In the genomic region with DNA sequence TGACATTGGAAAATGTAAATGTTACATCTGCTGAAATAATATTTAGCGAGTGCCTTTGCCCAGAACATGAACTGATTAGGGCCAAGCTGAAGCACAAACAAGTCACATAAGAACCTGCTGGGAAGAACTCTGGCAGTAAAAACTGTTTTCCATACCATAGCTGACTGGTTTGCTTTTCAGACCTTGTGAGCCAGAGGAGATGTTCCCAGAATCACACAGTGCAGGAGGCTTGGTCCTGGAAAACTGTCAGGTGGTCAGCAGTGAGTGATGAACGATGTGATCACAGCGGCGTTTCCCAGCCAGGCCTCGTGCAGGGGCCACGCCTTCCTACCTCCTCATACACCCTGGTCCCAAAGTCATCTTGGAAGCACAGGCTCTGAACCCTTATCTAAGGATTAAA, we compare ENCODE assay signal across 28 cellular contexts.
DNase-seq lines count a peak whose midpoint lies in the region; ATAC-seq, FAIRE-seq and TF ChIP-seq lines count a peak whose summit lies in the region.
"Had no signal": no experiment of that assay in that cellular context is flagged by ENCODE, and none has a peak within 500 bp of the region (broad histone marks: within the 10 kb centered on the region; RNA-seq: fewer than 3 reads in every experiment).

No MANE protein-coding gene starts in this region.

- no peaks in the 10 kb centered on the region for H3K36me3 ChIP-seq in H1 (ENCODE audit: control insufficient read depth in 2 of 4, insufficient read depth in 4 of 4, low read length in 3 of 4)

- H3K27ac ChIP-seq in H1 (ENCODE audit: low read depth, low read length): no peak overlapping the region
- H3K27ac ChIP-seq: SK-N-MC had no signal

- peaks cover 38% of the 10 kb centered on the region for H3K4me1 Mint-ChIP-seq in nephron progenitor cell
- peaks cover 0 to 5% of the 10 kb centered on the region in 2 donors for H3K4me1 Mint-ChIP-seq in stimulated activated naive B cell treated with anti-CD40 and anti-IgM and Interleukin-4, amounts not matched to agents 10 μg/mL and 1 μg/mL and 100 μg/mL, for 72 hours
- H3K4me1 Mint-ChIP-seq: memory B cell had no signal

- H3K4me2 ChIP-seq in H1 (ENCODE audit: insufficient read depth in 1 of 2, low read depth in 2 of 2, low read length in 2 of 2): no peak overlapping the region
- H3K4me2 ChIP-seq: smooth muscle cell had no signal

- no peak overlapping the region for H4K5ac ChIP-seq in H1 (ENCODE audit: insufficient read length, low read depth, low read length)

- H4K91ac ChIP-seq in H1 (replicated peaks; ENCODE audit: insufficient read length, low read length): no peak overlapping the region

- no peak for TF ChIP-seq EP300 in H1 (IDR thresholded peaks at IDR 0.05; ENCODE audit: borderline replicate concordance in 1 of 2, low read depth in 2 of 2, low read length in 2 of 2)

- no peak overlapping the region for H3K14ac ChIP-seq in H1 (ENCODE audit: insufficient read length)

- no peak overlapping the region for H3K56ac ChIP-seq in H1 (replicated peaks; ENCODE audit: insufficient read length, low read depth, low read length)

- H2AK5ac ChIP-seq in H1 (ENCODE audit: low read depth, low read length): no peak overlapping the region

- no peaks in the 10 kb centered on the region for H3K4me1 ChIP-seq in H1 (replicated peaks in 1 of 4; ENCODE audit: control insufficient read depth in 3 of 4, insufficient read depth in 4 of 4, low read length in 3 of 4)

- no peak overlapping the region for H2AFZ ChIP-seq in H1 (ENCODE audit: low read length)

- H3K79me1 ChIP-seq in H1 (ENCODE audit: low read depth, low read length): no peaks in the 10 kb centered on the region

- no peak for ATAC-seq in stimulated activated naive B cell treated with anti-CD40 and anti-IgM and Interleukin-4, amounts not matched to agents 10 μg/mL and 1 μg/mL and 100 μg/mL, for 72 hours (replicated peaks)
- no peak for ATAC-seq in HG03571 (IDR thresholded peaks at IDR 0.05; ENCODE audit: unreplicated experiment)
- ATAC-seq: activated CD8-positive, alpha-beta T cell treated with anti-CD3 and anti-CD28 coated beads, Interleukin-2, amount 10 ng/mL, durations not matched to agents 7 days and 5 days; T-helper 17 cell had no signal

- TF ChIP-seq POLR2A in H1 (IDR thresholded peaks at IDR 0.05; ENCODE audit: control extremely low read depth in 1 of 2, low read depth in 2 of 2, low read length in 2 of 2): no peak

- H4K20me1 ChIP-seq in H1 (replicated peaks in 1 of 2; ENCODE audit: control insufficient read depth in 1 of 2, insufficient read depth in 2 of 2, low read length in 2 of 2): no peaks in the 10 kb centered on the region

- H2BK5ac ChIP-seq in H1 (ENCODE audit: low read depth, low read length): no peak overlapping the region

- no peak for FAIRE-seq in H1 (lab: Jason Lieb, UNC)
- FAIRE-seq: frontal cortex had no signal

- no peak overlapping the region for H3K27ac Mint-ChIP-seq in nephron progenitor cell
- peak overlapping the region; percentile 73 for H3K27ac Mint-ChIP-seq in stimulated activated naive B cell treated with anti-CD40 and anti-IgM and Interleukin-4, amounts not matched to agents 10 μg/mL and 1 μg/mL and 100 μg/mL, for 72 hours
- H3K27ac Mint-ChIP-seq: activated CD8-positive, alpha-beta T cell treated with anti-CD3 and anti-CD28 coated beads, Interleukin-2, amount 10 ng/mL, durations not matched to agents 7 days and 5 days; activated naive CD8-positive, alpha-beta T cell; memory B cell; T-helper 17 cell had no signal

- no peak overlapping the region for H3K9ac ChIP-seq in H1 (replicated peaks in 1 of 4; ENCODE audit: extremely low read depth in 1 of 4, low read depth in 3 of 4, low read length in 3 of 4)

- H3K23me2 ChIP-seq in H1 (ENCODE audit: low read depth, low read length): no peaks in the 10 kb centered on the region

- POLR2A ChIA-PET in H1 (lab: Charles Lee; ENCODE audit: partially characterized antibody): no interaction called here

- no peak overlapping the region for H3K4me3 ChIP-seq in H1 (ENCODE audit: extremely low read depth in 1 of 4, insufficient read depth in 2 of 4, low read depth in 3 of 4, low read length in 4 of 4)
- H3K4me3 ChIP-seq: SK-N-MC, smooth muscle cell had no signal

- H3K27me3 Mint-ChIP-seq in nephron progenitor cell (ENCODE audit: low read depth, poor library complexity): peaks cover 5% of the 10 kb centered on the region
- no peaks in the 10 kb centered on the region for H3K27me3 Mint-ChIP-seq in stimulated activated naive B cell treated with anti-CD40 and anti-IgM and Interleukin-4, amounts not matched to agents 10 μg/mL and 1 μg/mL and 100 μg/mL, for 72 hours
- H3K27me3 Mint-ChIP-seq: activated naive CD8-positive, alpha-beta T cell; T-helper 17 cell had no signal

- H3K9me3 Mint-ChIP-seq in nephron progenitor cell: no peaks in the 10 kb centered on the region
- no peaks in the 10 kb centered on the region for H3K9me3 Mint-ChIP-seq in stimulated activated naive B cell treated with anti-CD40 and anti-IgM and Interleukin-4, amounts not matched to agents 10 μg/mL and 1 μg/mL and 100 μg/mL, for 72 hours
- H3K9me3 Mint-ChIP-seq: memory B cell had no signal

- H3K79me2 ChIP-seq in H1 (ENCODE audit: control insufficient read depth in 1 of 2, insufficient read depth in 2 of 2, low read length in 2 of 2): no peaks in the 10 kb centered on the region

- no peak overlapping the region for H3K4me3 Mint-ChIP-seq in nephron progenitor cell
- H3K4me3 Mint-ChIP-seq in stimulated activated naive B cell treated with anti-CD40 and anti-IgM and Interleukin-4, amounts not matched to agents 10 μg/mL and 1 μg/mL and 100 μg/mL, for 72 hours: no peak overlapping the region
- H3K4me3 Mint-ChIP-seq: activated CD8-positive, alpha-beta T cell treated with anti-CD3 and anti-CD28 coated beads, Interleukin-2, amount 10 ng/mL, durations not matched to agents 7 days and 5 days; activated naive CD8-positive, alpha-beta T cell; memory B cell; T-helper 17 cell had no signal

- peak overlapping the region; percentile 6; the same call in 1 of the 2 replicates for H2BK20ac ChIP-seq in H1 (ENCODE audit: low read length)

- no peak overlapping the region for H3K4ac ChIP-seq in H1 (replicated peaks; ENCODE audit: insufficient read length, low read depth, low read length)

- 89% methylated on average over 6 of the region's 6 CpGs; no CpG with 5 or more reads in 1 of the 2 experiments for WGBS in H1 (ENCODE audit: extremely low coverage in 1 of 2, insufficient coverage in 1 of 2, insufficient read length in 1 of 2, insufficient replicate concordance in 2 of 2, low coverage in 1 of 2, low lambda C conversion rate in 2 of 2, missing lambda C conversion rate in 1 of 2), 2 experiments

- no peak overlapping the region for H2BK120ac ChIP-seq in H1 (replicated peaks; ENCODE audit: low read depth, low read length)

- no peak overlapping the region for H4K8ac ChIP-seq in H1 (ENCODE audit: extremely low read depth, insufficient read depth, low read length)

- H2BK12ac ChIP-seq in H1 (ENCODE audit: low read depth, low read length): no peak overlapping the region; the same call in 1 of the 2 replicates

- H3K36me3 Mint-ChIP-seq in nephron progenitor cell (ENCODE audit: low read depth): no peaks in the 10 kb centered on the region
- H3K36me3 Mint-ChIP-seq in stimulated activated naive B cell treated with anti-CD40 and anti-IgM and Interleukin-4, amounts not matched to agents 10 μg/mL and 1 μg/mL and 100 μg/mL, for 72 hours: no peaks in the 10 kb centered on the region
- H3K36me3 Mint-ChIP-seq: activated naive CD8-positive, alpha-beta T cell; memory B cell had no signal

- H3K23ac ChIP-seq in H1 (ENCODE audit: insufficient read length): no peak overlapping the region

- no peaks in the 10 kb centered on the region for H3K27me3 ChIP-seq in H1 (replicated peaks in 1 of 4; ENCODE audit: control insufficient read depth in 3 of 4, extremely low read depth in 1 of 4, insufficient read depth in 3 of 4, low read length in 3 of 4)

- CTCF ChIA-PET in H1 (lab: Charles Lee; ENCODE audit: partially characterized antibody): interaction anchor here (0.7 to 1.0 kb wide), 3 partner anchors 303 to 317 kb away, joined by 3 read pairs; no protein-coding TSS in a partner anchor

- TF ChIP-seq RAD21 in H1 (IDR thresholded peaks at IDR 0.05 in 1 of 2, conservative IDR thresholded peaks at IDR 0.05 in 1 of 2; ENCODE audit: low read depth in 2 of 2, low read length in 2 of 2): no peak

- no peak overlapping the region for H2BK15ac ChIP-seq in H1 (ENCODE audit: low read length)

- DNase-seq in amniotic epithelial cell (ENCODE audit: low read depth): peak; percentile 21
- DNase-seq in H1 (ENCODE audit: low read depth in 1 of 2, low spot score in 2 of 2): no peak
- DNase-seq in nephron progenitor cell: peak; percentile 23
- no peak for DNase-seq in stimulated activated naive B cell treated with anti-CD40 and anti-IgM and Interleukin-4, amounts not matched to agents 10 μg/mL and 1 μg/mL and 100 μg/mL, for 72 hours
- DNase-seq in activated CD8-positive, alpha-beta memory T cell treated with anti-CD3 and anti-CD28 coated beads, Interleukin-2, amount 50 U/mL, for 4 hours: no peak
- DNase-seq in SKM-1 treated with dmso at 0.1 percent for 144 hours (lab: John Stamatoyannopoulos, UW; ENCODE audit: unreplicated experiment): no peak
- no peak for DNase-seq in NCI-H2107 (lab: John Stamatoyannopoulos, UW)
- DNase-seq: ACHN; activated CD4-positive, alpha-beta T cell treated with anti-CD3 and anti-CD28 coated beads for 1 hour; activated CD8-positive, alpha-beta T cell treated with anti-CD3 and anti-CD28 coated beads, Interleukin-2, amount 10 ng/mL, durations not matched to agents 7 days and 5 days; activated T-cell treated with anti-CD3 and anti-CD28 coated beads for 4 hours; effector memory CD4-positive, alpha-beta T cell; erythroblast; GF-D8; hippocampal formation; KG1; MM.1S; NCI-H2029 treated with DMSO at 0.1 percent for 48 hours; NCI-H226; NCI-H69; stimulated activated CD4-positive, alpha-beta T cell treated with anti-CD3 and anti-CD28 coated beads, Interleukin-2, amount 100 ng/mL, for 24 hours; T-helper 17 cell had no signal

- H3K9me3 ChIP-seq in H1 (ENCODE audit: insufficient read depth in 2 of 2, low read depth in 1 of 2, low read length in 1 of 2): no peaks in the 10 kb centered on the region

- H3K18ac ChIP-seq in H1 (ENCODE audit: extremely low read depth, low read length): no peak overlapping the region

- TF ChIP-seq CTCF in H1 (IDR thresholded peaks at IDR 0.05; ENCODE audit: control extremely low read depth in 1 of 3, insufficient read depth in 1 of 3, low read depth in 1 of 3, low read length in 3 of 3): no peak
- no peak for TF ChIP-seq CTCF in nephron progenitor cell (IDR thresholded peaks at IDR 0.05)

TF ChIP-seq in H1, 55 proteins besides CTCF, POLR2A, EP300 and RAD21 (continues in another document):
- TF ChIP-seq CBX5 (IDR thresholded peaks at IDR 0.05; ENCODE audit: low read depth, low read length) (no peak), BCL11A (IDR thresholded peaks at IDR 0.05; ENCODE audit: low read depth in 2 of 2, low read length in 2 of 2) (no peak), ASH2L (IDR thresholded peaks at IDR 0.05; ENCODE audit: low read length) (no peak), YY1 (IDR thresholded peaks at IDR 0.05; ENCODE audit: low read depth, low read length) (no peak), SIN3A (conservative IDR thresholded peaks at IDR 0.05 in 1 of 2, IDR thresholded peaks at IDR 0.05 in 1 of 2; ENCODE audit: low read depth in 1 of 2, low read length in 2 of 2) (no peak), NANOG (IDR thresholded peaks at IDR 0.05; ENCODE audit: insufficient read depth, low read depth, low read length, poor library complexity, severe bottlenecking) (no peak)

Comparison
In these comparisons a context has a peak if more than half of its experiments do, and no peak if none do; other contexts are left out.
1. DNase-seq: peak in amniotic epithelial cell (single experiment) and nephron progenitor cell (single experiment); none in H1 (0 of 2), stimulated activated naive B cell treated with anti-CD40 and anti-IgM and Interleukin-4, amounts not matched to agents 10 μg/mL and 1 μg/mL and 100 μg/mL, for 72 hours (single experiment), activated CD8-positive, alpha-beta memory T cell treated with anti-CD3 and anti-CD28 coated beads, Interleukin-2, amount 50 U/mL, for 4 hours (single experiment), SKM-1 treated with dmso at 0.1 percent for 144 hours (single experiment) and NCI-H2107 (single experiment).